ENCODE assay signal across 8 cellular contexts in genomic region chr11:72080326-72081183, GRCh38. TPM values are rescaled to one million over a fixed set of nuclear protein-coding genes. Genes with fewer than 3 reads are reported as not detected.
DNase-seq lines count a peak whose midpoint lies in the region; ATAC-seq and TF ChIP-seq lines count a peak whose summit lies in the region.

Gene LRRC51, plus strand, starts transcription at chr11:72080850. Its CDS starts 8,234 bp downstream, at chr11:72089084.
Gene NUMA1, minus strand, starts transcription at chr11:72080542. Its CDS starts 44,599 bp downstream, at chr11:72035943.

- H3K27ac Mint-ChIP-seq in activated naive CD8-positive, alpha-beta T cell = peak within 1 kb of the TSS; percentile 99
- H3K27ac Mint-ChIP-seq in glutamatergic neuron (ENCODE audit: unreplicated experiment) = peak within 1 kb of the TSS; percentile 83

- DNase-seq in NCI-H1105 (lab: John Stamatoyannopoulos, UW) = peak; percentile 100
- DNase-seq in SKM-1 (lab: John Stamatoyannopoulos, UW; ENCODE audit: unreplicated experiment) = peak; percentile 99
- peak; percentile 96 for DNase-seq in glutamatergic neuron
- peak; percentile 99 for DNase-seq in omental fat pad (ENCODE audit: low spot score)
- DNase-seq in testis = peak; percentile 100

- ATAC-seq in HG02642 (IDR thresholded peaks at IDR 0.05; ENCODE audit: poor library complexity, unreplicated experiment) (peak; percentile 94), omental fat pad (ENCODE audit: low FRiP score) (peak; percentile 97)

- peaks cover 4% of the 10 kb centered on the region for H3K36me3 Mint-ChIP-seq in activated naive CD8-positive, alpha-beta T cell
- no peaks in the 10 kb centered on the region for H3K36me3 Mint-ChIP-seq in glutamatergic neuron (ENCODE audit: unreplicated experiment)

- H3K4me3 Mint-ChIP-seq in activated naive CD8-positive, alpha-beta T cell = peak within 1 kb of the TSS; percentile 98
- H3K4me3 Mint-ChIP-seq in glutamatergic neuron (ENCODE audit: unreplicated experiment) = peak within 1 kb of the TSS; percentile 89

- peak within 1 kb of the TSS; percentile 74 to 80 for H3K4me3 ChIP-seq in testis

- peaks cover 42% of the 10 kb centered on the region for H3K4me1 Mint-ChIP-seq in activated naive CD8-positive, alpha-beta T cell (ENCODE audit: low read depth)
- peaks cover 11% of the 10 kb centered on the region for H3K4me1 Mint-ChIP-seq in glutamatergic neuron (ENCODE audit: low read depth, unreplicated experiment)

- no peaks in the 10 kb centered on the region for H3K9me3 ChIP-seq in testis

- no peaks in the 10 kb centered on the region for H3K36me3 ChIP-seq in testis (ENCODE audit: low read depth, missing control alignments)

- no peaks in the 10 kb centered on the region for H3K9me3 Mint-ChIP-seq in activated naive CD8-positive, alpha-beta T cell (ENCODE audit: low read depth)
- H3K9me3 Mint-ChIP-seq in glutamatergic neuron (ENCODE audit: unreplicated experiment) = peaks cover 9% of the 10 kb centered on the region

- no peaks in the 10 kb centered on the region for H3K27me3 ChIP-seq in testis

- peaks cover 15% of the 10 kb centered on the region for H3K4me1 ChIP-seq in testis

- H3K27me3 Mint-ChIP-seq in activated naive CD8-positive, alpha-beta T cell = no peaks in the 10 kb centered on the region
- H3K27me3 Mint-ChIP-seq in glutamatergic neuron (ENCODE audit: unreplicated experiment) = peaks cover 5% of the 10 kb centered on the region

- TF ChIP-seq CTCF in glutamatergic neuron (IDR thresholded peaks at IDR 0.05; ENCODE audit: partially characterized antibody, unreplicated experiment) (no peak), omental fat pad (IDR thresholded peaks at IDR 0.05) (peak in 1 of 3 donors; percentile 4), testis (IDR thresholded peaks at IDR 0.05) (no peak)

- intact Hi-C loops in testis (cut with DNase I; ENCODE audit: low total_unique reads) = no loop called here

- TF ChIP-seq POLR2A in GM10847 (IDR thresholded peaks at IDR 0.05; ENCODE audit: extremely low read depth, insufficient read length) (peak; percentile 64), testis (IDR thresholded peaks at IDR 0.05) (no peak)

- peak within 1 kb of the TSS; percentile 77 to 92 for H3K27ac ChIP-seq in testis

- 0% methylated on average over 22 to 60 of the region's 60 CpGs for WGBS in testis, 2 donors

RNA-seq across cellular contexts. Expression of gene LRRC51, which starts in this region (rescaled TPM):
- total RNA-seq in glutamatergic neuron (ENCODE audit: unreplicated experiment) = 8.3 TPM
- total RNA-seq in omental fat pad = 1 to 10 TPM; 4.0 to 10.0 (median 5.4) TPM
- 10 to 100 TPM; 50.8 to 84.6 TPM for total RNA-seq in testis
- polyA plus RNA-seq in testis (ENCODE audit: insufficient read depth, low read depth, low replicate concordance) = 200 TPM

RNA-seq across cellular contexts. Expression of gene NUMA1, which starts in this region (rescaled TPM):
- total RNA-seq in glutamatergic neuron (ENCODE audit: unreplicated experiment) = 207 TPM
- 100 to 1,000 TPM; 113 to 270 (median 159) TPM for total RNA-seq in omental fat pad
- 100 to 1,000 TPM; 452 to 470 TPM for total RNA-seq in testis
- polyA plus RNA-seq in testis (ENCODE audit: insufficient read depth, low read depth, low replicate concordance) = 186 TPM

Comparison
In these comparisons a context has a peak if more than half of its experiments do, and no peak if none do; other contexts are left out.
1. Peak in every context shown above with its lines: DNase-seq, ATAC-seq, H3K4me3 ChIP-seq and H3K27ac ChIP-seq.